In genomic region chr14:79602023-79602422, GRCh38 we compare ENCODE assay signal across 25 cellular contexts.
"Had no signal": no experiment of that assay in that cellular context is flagged by ENCODE, and none has a peak within 500 bp of the region (broad histone marks: within the 10 kb centered on the region; RNA-seq: fewer than 3 reads in every experiment).

No MANE protein-coding gene starts in this region.

- DNase-seq: activated CD4-positive, alpha-beta T cell treated with anti-CD3 and anti-CD28 coated beads for 36 hours; activated CD4-positive, alpha-beta T cell treated with anti-CD3 and anti-CD28 coated beads, Interleukin-2, amount 10 ng/mL, durations not matched to agents 7 days and 5 days; activated CD4-positive, alpha-beta T cell treated with anti-CD3 and anti-CD28 coated beads, Interleukin-2, amount 50 U/mL, for 48 hours; activated CD8-positive, alpha-beta T cell treated with anti-CD3 and anti-CD28 coated beads, Interleukin-2, amount 10 ng/mL, durations not matched to agents 7 days and 5 days; activated gamma-delta T cell treated with Interleukin-2 at 50 U/mL for 16 hours; activated naive CD4-positive, alpha-beta T cell treated with anti-CD3 and anti-CD28 coated beads for 36 hours; activated T-cell treated with anti-CD3 and anti-CD28 coated beads, Interleukin-2, amount 50 U/mL, for 24 hours; adrenal gland; anterior cingulate cortex; caudate nucleus; cerebellar nuclear complex; NCI-H1048; NCI-H1436; NCI-H1694; NCI-H1930; NCI-H2081 treated with DMSO at 0.1 percent for 48 hours; NCI-H510A; NCI-H774; Peyer's patch; RPMI8226; SHP77 treated with DMSO at 0.1 percent for 48 hours; SK-N-SH had no signal

- H3K27ac ChIP-seq: adrenal gland, Peyer's patch, SJSA1 had no signal

- H3K27me3 ChIP-seq: adrenal gland, Peyer's patch, SJSA1 had no signal

- H3K9me3 ChIP-seq: Peyer's patch, SJSA1, SK-N-SH had no signal

- H3K4me1 ChIP-seq: Peyer's patch had no signal

- H3K36me3 ChIP-seq: adrenal gland, Peyer's patch, SJSA1 had no signal

- ATAC-seq: activated CD4-positive, alpha-beta T cell treated with anti-CD3 and anti-CD28 coated beads for 36 hours; activated CD8-positive, alpha-beta T cell treated with anti-CD3 and anti-CD28 coated beads, Interleukin-2, amount 10 ng/mL, durations not matched to agents 7 days and 5 days; activated naive CD4-positive, alpha-beta T cell treated with anti-CD3 and anti-CD28 coated beads, Interleukin-2, amount 50 U/mL, for 72 hours; K562 had no signal

- H3K4me3 ChIP-seq: adrenal gland, K562, Peyer's patch, SJSA1 had no signal
